ENCODE assay signal across 9 cellular contexts in the genomic region with DNA sequence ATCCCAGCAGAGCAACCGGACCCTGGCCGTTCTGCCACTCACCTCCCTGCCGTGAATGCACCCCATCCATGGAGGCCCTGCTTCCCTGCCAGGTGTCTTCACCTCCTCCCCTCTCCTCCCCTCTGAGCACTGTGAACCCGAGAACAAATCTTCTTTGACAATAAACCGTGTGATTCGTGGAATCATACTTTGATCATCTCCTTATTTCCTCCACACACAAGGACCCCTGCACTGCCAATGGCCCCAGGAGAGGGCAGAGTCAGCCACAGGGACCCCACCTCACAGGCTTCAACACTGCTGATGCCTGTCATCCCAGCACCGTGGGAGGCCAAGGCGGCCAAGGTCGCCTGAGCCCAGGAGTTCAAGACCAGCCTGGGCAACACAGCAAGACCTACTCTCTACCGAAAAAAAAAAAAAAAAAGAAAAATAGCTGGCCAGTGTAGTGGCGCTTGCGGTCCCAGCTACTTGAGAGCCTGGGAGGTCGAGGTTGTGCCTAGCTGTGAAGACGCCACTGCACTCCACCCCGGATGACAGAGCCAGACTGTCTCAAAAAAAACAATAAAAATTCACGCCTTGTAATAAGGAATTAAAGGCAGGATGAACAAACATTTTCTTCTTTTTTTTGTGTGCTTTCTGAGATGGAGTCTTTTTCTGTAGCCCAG. TPM values are rescaled to one million over a fixed set of nuclear protein-coding genes. Genes with fewer than 3 reads are reported as not detected.
DNase-seq lines count a peak whose midpoint lies in the region; ATAC-seq and TF ChIP-seq lines count a peak whose summit lies in the region.
"Had no signal": no experiment of that assay in that cellular context is flagged by ENCODE, and none has a peak within 500 bp of the region (broad histone marks: within the 10 kb centered on the region; RNA-seq: fewer than 3 reads in every experiment).

No MANE protein-coding gene starts in this region.

- H3K36me3 ChIP-seq in GM23248 (ENCODE audit: low read depth) (no peaks in the 10 kb centered on the region), PC-9 (ENCODE audit: low read depth) (0 out of 2 replicates have a peak, but pooled peaks cover 7% of the 10 kb centered on the region), sigmoid colon (no peaks in the 10 kb centered on the region)
- H3K36me3 ChIP-seq: right atrium auricular region had no signal

- TF ChIP-seq CTCF in PC-9 (conservative IDR thresholded peaks at IDR 0.05) (no peak), epithelial cell of proximal tubule (conservative IDR thresholded peaks at IDR 0.05; ENCODE audit: low read depth, low read length) (no peak), sigmoid colon (IDR thresholded peaks at IDR 0.05) (no peak)

- no peaks in the 10 kb centered on the region for H3K9me3 ChIP-seq in GM23248 (ENCODE audit: low read depth)
- H3K9me3 ChIP-seq in PC-9 (ENCODE audit: insufficient read depth, low read depth), result no peaks in the 10 kb centered on the region
- no peaks in the 10 kb centered on the region for H3K9me3 ChIP-seq in sigmoid colon
- H3K9me3 ChIP-seq: right atrium auricular region had no signal

- H2AFZ ChIP-seq in GM23248 (no peak overlapping the region), PC-9 (no peak overlapping the region)

- H3K9me2 ChIP-seq in GM23248 (ENCODE audit: insufficient read depth) (no peaks in the 10 kb centered on the region), PC-9 (ENCODE audit: insufficient read depth) (no peaks in the 10 kb centered on the region)

- no peaks in the 10 kb centered on the region for H4K20me1 ChIP-seq in GM23248 (ENCODE audit: insufficient read depth)
- peaks cover 6% of the 10 kb centered on the region; the same call in 1 of the 2 replicates for H4K20me1 ChIP-seq in PC-9 (ENCODE audit: insufficient read depth)

- TF ChIP-seq POLR2A in sigmoid colon (IDR thresholded peaks at IDR 0.05), result no peak

- H3K27ac ChIP-seq in GM23248 (peak overlapping the region; percentile 55), PC-9 (peak overlapping the region; percentile 36; the same call in 1 of the 2 replicates), sigmoid colon (no peak overlapping the region)

- WGBS in GM23248 (ENCODE audit: low coverage in 1 of 2, low lambda C conversion rate in 2 of 2, missing lambda C conversion rate in 2 of 2), 2 experiments, result 41 to 42% methylated on average over 16 of the region's 16 CpGs
- 64 to 73% methylated on average over 16 of the region's 16 CpGs for WGBS in sigmoid colon, 2 donors

- TSS peak; percentile 70 for BruUV-seq in PC-9 (replicated peaks; lab: Mats Ljungman, UMichigan)

- intact Hi-C loops in PC-9 (cut with micrococcal nuclease; ENCODE audit: unreplicated experiment), result loop anchor here (2.0 kb wide), 1 partner anchor 85 kb away; a partner anchor contains a TSS
- intact Hi-C loops in sigmoid colon (cut with DNase I), result no loop called here

- H3K4me3 ChIP-seq in GM23248 (peak overlapping the region; percentile 71), PC-9 (peak overlapping the region; percentile 69), epithelial cell of proximal tubule (ENCODE audit: low read depth, low read length) (peak overlapping the region; percentile 57), sigmoid colon (peak overlapping the region in 3 of 4 donors; percentile 93 to 97 (median 94))

- CTCF ChIA-PET in PC-9 (lab: Charles Lee), result interaction anchor here (0.6 to 0.7 kb wide), 2 partner anchors 9 to 50 kb away, joined by 3 read pairs; no protein-coding TSS in a partner anchor

- in situ Hi-C loops in GM23248 (cut with MboI), result no loop called here

- no peak for ATAC-seq in HG02759 (IDR thresholded peaks at IDR 0.05; ENCODE audit: unreplicated experiment)

- H3K27me3 ChIP-seq in GM23248 (replicated peaks; ENCODE audit: insufficient read depth), result no peaks in the 10 kb centered on the region
- no peaks in the 10 kb centered on the region for H3K27me3 ChIP-seq in PC-9 (ENCODE audit: insufficient read depth, low read depth)
- no peaks in the 10 kb centered on the region for H3K27me3 ChIP-seq in sigmoid colon
- H3K27me3 ChIP-seq: right atrium auricular region had no signal

- POLR2A ChIA-PET in PC-9 (lab: Charles Lee; ENCODE audit: unreplicated experiment), result no interaction called here

- H3K4me2 ChIP-seq in GM23248 (ENCODE audit: unreplicated experiment), result peak overlapping the region; percentile 67
- peak overlapping the region; percentile 77 for H3K4me2 ChIP-seq in PC-9

- peak overlapping the region; percentile 74 for H3K9ac ChIP-seq in GM23248

- DNase-seq in GM23248 (peak; percentile 44), PC-9 (no peak), epithelial cell of proximal tubule (ENCODE audit: low read depth) (no peak), sigmoid colon (no peak), NCI-H187 (lab: John Stamatoyannopoulos, UW) (no peak), hepatic stellate cell (ENCODE audit: low spot score) (no peak)
- DNase-seq: cortex of kidney had no signal

- peaks cover 25% of the 10 kb centered on the region; the same call in 1 of the 2 replicates for H3F3A ChIP-seq in GM23248 (ENCODE audit: insufficient read depth)
- H3F3A ChIP-seq in PC-9 (ENCODE audit: insufficient read depth, low read depth), result peaks cover 43% of the 10 kb centered on the region; the same call in 1 of the 2 replicates

- H3K79me2 ChIP-seq in GM23248 (ENCODE audit: insufficient read depth), result peaks cover 32% of the 10 kb centered on the region
- peaks cover 53% of the 10 kb centered on the region for H3K79me2 ChIP-seq in PC-9 (ENCODE audit: low read depth)

- H3K4me1 ChIP-seq in GM23248 (ENCODE audit: insufficient read depth) (peaks cover 22% of the 10 kb centered on the region; the same call in 1 of the 2 replicates), PC-9 (replicated peaks; ENCODE audit: insufficient read depth) (peaks cover 24% of the 10 kb centered on the region), sigmoid colon (peaks cover 0 to 65% (median 62%) of the 10 kb centered on the region in 4 donors)

- no peak for TF ChIP-seq EP300 in sigmoid colon (IDR thresholded peaks at IDR 0.05)

RNA-seq across cellular contexts. Expression of a gene that starts 1.1 kb away (rescaled TPM):
- 19.1 and 20.3 TPM in 2 replicates for total RNA-seq in GM23248 (2014; rRNA removed; shearing (Covaris generic))
- 4.0 and 4.9 TPM in 2 replicates for polyA plus RNA-seq in GM23248 (2016; fragmentation: Nextera tagmentation; extraction: Ambion mirVana)
- total RNA-seq in PC-9 (2021), result 64.1 and 65.1 TPM in 2 replicates
- total RNA-seq in epithelial cell of proximal tubule, result 32.5 and 55.0 TPM in 2 replicates
- 1 to 10 TPM; 1.8 to 7.5 (median 2.0) TPM for total RNA-seq in sigmoid colon
- 10 to 100 TPM in 1 of 3 donors, 1 to 10 TPM in 2; 3.6 to 15.7 (median 5.1) TPM for polyA plus RNA-seq in sigmoid colon

RNA-seq across cellular contexts. Expression of a gene that starts 1.4 kb away (rescaled TPM):
- total RNA-seq in GM23248 (2014; rRNA removed; shearing (Covaris generic)), result 60.3 and 77.4 TPM in 2 replicates
- polyA plus RNA-seq in GM23248 (2016; fragmentation: Nextera tagmentation; extraction: Ambion mirVana) (112 and 120 TPM in 2 replicates), sigmoid colon (10 to 100 TPM; 41.7 to 90.1 (median 61.7) TPM)
- total RNA-seq in PC-9 (2021) (93.3 and 118 TPM in 2 replicates), epithelial cell of proximal tubule (74.1 and 110 TPM in 2 replicates), sigmoid colon (100 to 1,000 TPM in 1 of 4 donors, 10 to 100 TPM in 3; 84.2 to 106 (median 89.4) TPM)

Comparison
In these comparisons a context has a peak if more than half of its experiments do, and no peak if none do; other contexts are left out.
1. H3K27ac ChIP-seq: peak in GM23248 (single experiment) and PC-9 (single experiment); none in sigmoid colon (0 of 4).
2. Peak in every context shown above with its lines, with median percentiles within 50 percentile points of each other: H3K4me3 ChIP-seq.